1 cellular context compared by ENCODE assay signal in the genomic region with DNA sequence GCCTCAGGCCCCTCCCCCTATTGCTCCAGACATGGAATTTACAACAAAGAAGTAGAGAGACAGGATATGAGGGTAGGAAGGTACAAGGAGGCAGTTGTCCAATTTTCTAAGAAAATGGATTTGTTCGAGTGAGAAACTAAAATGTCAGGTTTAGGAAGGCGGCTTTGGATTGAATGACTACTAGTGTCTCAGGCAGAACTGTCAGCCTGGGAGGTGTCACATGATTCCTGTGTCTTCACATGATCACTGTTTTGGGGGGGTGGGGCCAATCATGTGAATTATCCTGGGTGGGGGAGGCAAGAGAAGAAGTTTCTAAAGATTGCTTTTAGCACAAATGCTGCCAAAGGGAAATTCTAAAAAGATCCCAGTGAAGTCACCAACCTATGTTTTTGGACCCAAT.
TF ChIP-seq lines count a peak whose summit lies in the region.

No MANE protein-coding gene starts in this region.

TF ChIP-seq in H1, 55 proteins besides CTCF, POLR2A, EP300 and RAD21:
- TF ChIP-seq HDAC6 (IDR thresholded peaks at IDR 0.05; ENCODE audit: low read depth, low read length) (no peak), SIRT6 (IDR thresholded peaks at IDR 0.05; ENCODE audit: low read length) (no peak), GTF2F1 (IDR thresholded peaks at IDR 0.05; ENCODE audit: borderline replicate concordance, low read depth, low read length) (no peak), TEAD4 (IDR thresholded peaks at IDR 0.05; ENCODE audit: low read depth, low read length) (no peak), SIX5 (IDR thresholded peaks at IDR 0.05; ENCODE audit: low read depth, low read length) (no peak)
- TF ChIP-seq, protein P1, sequence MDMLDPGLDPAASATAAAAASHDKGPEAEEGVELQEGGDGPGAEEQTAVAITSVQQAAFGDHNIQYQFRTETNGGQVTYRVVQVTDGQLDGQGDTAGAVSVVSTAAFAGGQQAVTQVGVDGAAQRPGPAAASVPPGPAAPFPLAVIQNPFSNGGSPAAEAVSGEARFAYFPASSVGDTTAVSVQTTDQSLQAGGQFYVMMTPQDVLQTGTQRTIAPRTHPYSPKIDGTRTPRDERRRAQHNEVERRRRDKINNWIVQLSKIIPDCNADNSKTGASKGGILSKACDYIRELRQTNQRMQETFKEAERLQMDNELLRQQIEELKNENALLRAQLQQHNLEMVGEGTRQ (IDR thresholded peaks at IDR 0.05; ENCODE audit: low read length), result peak; percentile 67; the same call in 1 of the 2 replicates
- TF ChIP-seq, protein P2, sequence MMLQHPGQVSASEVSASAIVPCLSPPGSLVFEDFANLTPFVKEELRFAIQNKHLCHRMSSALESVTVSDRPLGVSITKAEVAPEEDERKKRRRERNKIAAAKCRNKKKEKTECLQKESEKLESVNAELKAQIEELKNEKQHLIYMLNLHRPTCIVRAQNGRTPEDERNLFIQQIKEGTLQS (IDR thresholded peaks at IDR 0.05; ENCODE audit: insufficient read depth, low read depth, low read length), result 0 out of 2 replicates have a peak, but pooled peaks have one; percentile 11
